Comparison of ENCODE assay signal across 12 cellular contexts in the genomic region with DNA sequence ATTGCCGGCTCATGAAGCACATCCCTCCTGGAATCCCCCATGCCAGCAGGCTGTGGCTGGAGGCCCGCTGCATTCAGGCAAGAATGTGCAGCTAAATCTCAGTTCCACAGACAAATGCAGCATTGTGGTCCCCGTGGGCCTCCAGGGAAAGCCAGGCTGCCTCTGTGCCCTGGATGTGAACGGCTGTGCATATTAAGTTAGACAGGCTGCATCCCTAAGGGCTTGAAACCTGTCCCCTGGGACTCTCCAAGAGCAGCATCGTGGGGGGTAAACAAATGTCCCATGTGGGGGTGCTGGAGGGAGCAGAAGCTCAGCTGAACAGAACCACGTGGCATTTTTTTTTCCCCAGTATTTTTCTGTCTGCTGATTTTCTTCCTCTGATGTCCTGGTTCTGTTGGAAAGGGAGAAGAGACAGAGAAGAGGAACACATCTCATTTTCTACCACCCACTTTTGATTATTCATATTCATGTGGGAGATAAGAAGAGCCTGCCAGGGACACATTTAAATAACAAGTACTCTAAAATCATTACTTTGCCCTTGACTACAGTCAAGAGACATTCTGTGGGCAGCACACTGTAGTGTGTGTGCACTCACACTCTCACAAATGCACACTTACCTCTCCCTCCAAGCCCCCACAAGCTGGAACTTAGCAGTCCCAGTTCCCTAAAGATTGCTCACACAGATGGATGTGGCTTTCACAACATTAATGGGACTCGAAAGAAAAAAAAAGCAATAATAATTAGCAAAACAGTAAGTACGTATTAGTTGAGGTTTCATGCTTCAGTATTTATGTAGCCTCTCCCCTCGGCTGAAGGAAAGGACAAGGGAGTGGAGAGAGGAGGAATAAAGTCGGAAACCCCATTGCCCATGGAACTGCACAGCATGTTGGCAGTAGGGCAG. TPM values are rescaled to one million over a fixed set of nuclear protein-coding genes. Genes with fewer than 3 reads are reported as not detected.
DNase-seq lines count a peak whose midpoint lies in the region; ATAC-seq and TF ChIP-seq lines count a peak whose summit lies in the region.
"Had no signal": no experiment of that assay in that cellular context is flagged by ENCODE, and none has a peak within 500 bp of the region (broad histone marks: within the 10 kb centered on the region; RNA-seq: fewer than 3 reads in every experiment).

No MANE protein-coding gene starts in this region.

- intact Hi-C loops in Right ventricle myocardium inferior (cut with DNase I) = loop anchor here (2.0 kb wide), 1 partner anchor 16 kb away; a partner anchor contains a TSS
- intact Hi-C loops in cardiac septum (cut with DNase I) = no loop called here

- H3K27me3 Mint-ChIP-seq in osteocyte (ENCODE audit: unreplicated experiment) = no peaks in the 10 kb centered on the region
- H3K27me3 Mint-ChIP-seq: activated CD4-positive, alpha-beta T cell treated with anti-CD3 and anti-CD28 coated beads, Interleukin-2, amount 10 ng/mL, durations not matched to agents 7 days and 5 days; activated T-helper 17 cell treated with anti-CD3 and anti-CD28 coated beads, Interleukin-2, amount 50 U/mL, for 72 hours had no signal

- no peak for TF ChIP-seq POLR2A in erythroblast (IDR thresholded peaks at IDR 0.05; ENCODE audit: low read length)

- no peak overlapping the region for H3K27ac Mint-ChIP-seq in osteocyte (ENCODE audit: unreplicated experiment)
- H3K27ac Mint-ChIP-seq: activated CD4-positive, alpha-beta T cell treated with anti-CD3 and anti-CD28 coated beads, Interleukin-2, amount 10 ng/mL, durations not matched to agents 7 days and 5 days; activated T-helper 17 cell treated with anti-CD3 and anti-CD28 coated beads, Interleukin-2, amount 50 U/mL, for 72 hours had no signal

- no peaks in the 10 kb centered on the region for H3K36me3 Mint-ChIP-seq in osteocyte (ENCODE audit: unreplicated experiment)

- TF ChIP-seq CTCF in osteocyte (IDR thresholded peaks at IDR 0.05) = no peak

- H3K4me3 Mint-ChIP-seq in osteocyte (ENCODE audit: unreplicated experiment) = no peak overlapping the region
- H3K4me3 Mint-ChIP-seq: activated CD4-positive, alpha-beta T cell treated with anti-CD3 and anti-CD28 coated beads, Interleukin-2, amount 10 ng/mL, durations not matched to agents 7 days and 5 days; activated T-helper 17 cell treated with anti-CD3 and anti-CD28 coated beads, Interleukin-2, amount 50 U/mL, for 72 hours had no signal

- peaks cover 7% of the 10 kb centered on the region for H3K4me1 Mint-ChIP-seq in osteocyte (ENCODE audit: unreplicated experiment)

- DNase-seq in Right ventricle myocardium inferior (ENCODE audit: missing footprints) (no peak), cardiac septum (ENCODE audit: low spot score) (no peak), caudate nucleus (lab: John Stamatoyannopoulos, UW) (peak in 53 of 61 donors; percentile 25 to 86 (median 62)), inferior parietal cortex (ENCODE audit: extremely low spot score) (peak; percentile 73), osteocyte (ENCODE audit: extremely low spot score, unreplicated experiment) (no peak), erythroblast (lab: John Stamatoyannopoulos, UW) (no peak), NCI-H1417 (lab: John Stamatoyannopoulos, UW) (no peak)
- DNase-seq: activated CD4-positive, alpha-beta T cell treated with anti-CD3 and anti-CD28 coated beads, Interleukin-2, amount 10 ng/mL, durations not matched to agents 7 days and 5 days; NCI-H2081 had no signal

- no peaks in the 10 kb centered on the region for H3K9me3 Mint-ChIP-seq in osteocyte (ENCODE audit: unreplicated experiment)
- H3K9me3 Mint-ChIP-seq: activated CD4-positive, alpha-beta T cell treated with anti-CD3 and anti-CD28 coated beads, Interleukin-2, amount 10 ng/mL, durations not matched to agents 7 days and 5 days; activated T-helper 17 cell treated with anti-CD3 and anti-CD28 coated beads, Interleukin-2, amount 50 U/mL, for 72 hours had no signal

- ATAC-seq in Right ventricle myocardium inferior (peak; percentile 64), HG02798 (IDR thresholded peaks at IDR 0.05; ENCODE audit: poor library complexity, unreplicated experiment) (no peak)

- peak overlapping the region; percentile 91 for H3K27ac ChIP-seq in caudate nucleus (ENCODE audit: low read depth, low read length)
- H3K27ac ChIP-seq: parathyroid adenoma had no signal

RNA-seq across cellular contexts. Expression of a gene that starts 16.9 kb away (rescaled TPM):
- 38.8 TPM for total RNA-seq in Right ventricle myocardium inferior
- 54.0 TPM for total RNA-seq in cardiac septum
- total RNA-seq in osteocyte = 0.65 and 0.89 TPM in 2 replicates

Comparison
In these comparisons a context has a peak if more than half of its experiments do, and no peak if none do; other contexts are left out.
1. DNase-seq: peak in caudate nucleus (53 of 61) and inferior parietal cortex (single experiment); none in Right ventricle myocardium inferior (single experiment), cardiac septum (single experiment), osteocyte (single experiment), erythroblast (0 of 2) and NCI-H1417 (0 of 3).
2. RNA of a gene that starts 16.9 kb away (total RNA-seq): 54.0 TPM in cardiac septum (single experiment) and 38.8 TPM in Right ventricle myocardium inferior (single experiment); 0.65 to 0.89 TPM in osteocyte; every median in the first group is over 10 times any median in the second.